Comparison of ENCODE assay signal across 9 cellular contexts in the genomic region with DNA sequence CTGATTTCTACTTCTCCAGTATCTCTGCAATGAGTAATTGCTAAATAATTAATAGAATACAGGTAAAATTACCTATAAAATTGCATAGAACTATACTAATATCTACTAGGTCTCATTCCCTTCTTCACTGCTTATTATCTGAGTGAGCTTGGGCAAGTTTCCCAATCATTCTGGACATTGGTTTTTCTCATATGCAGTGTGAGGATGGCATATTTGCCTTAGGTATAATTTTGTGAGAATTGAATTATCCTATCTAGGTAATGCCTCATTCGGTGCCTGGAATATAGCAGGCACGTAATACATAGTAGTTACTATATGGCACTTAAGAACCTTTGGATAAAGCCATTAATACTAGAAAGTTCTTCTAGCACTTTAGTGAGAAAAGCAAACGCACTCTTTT.
"Had no signal": no experiment of that assay in that cellular context is flagged by ENCODE, and none has a peak within 500 bp of the region (broad histone marks: within the 10 kb centered on the region; RNA-seq: fewer than 3 reads in every experiment).

No MANE protein-coding gene starts in this region.

- H3K27ac ChIP-seq: GM23248 had no signal

- H3K4me2 ChIP-seq: GM23338 had no signal

- H2AFZ ChIP-seq: GM23248, GM23338 had no signal

- H3K4me3 ChIP-seq: GM23248, GM23338, HAP-1 had no signal

- H3K9ac ChIP-seq: GM23248 had no signal

- H3K9me3 ChIP-seq: HAP-1 had no signal

- ATAC-seq: GM23338, HCT116 had no signal

- DNase-seq: GM23248, GOT3, H7, H9, HCEC 1CT, HFFc6 had no signal

- H3K36me3 ChIP-seq: HAP-1 had no signal

- H3K4me1 ChIP-seq: HAP-1 had no signal
